22 cellular contexts compared by ENCODE assay signal in genomic region chr13:29539866-29540265, GRCh38. TPM values are rescaled to one million over a fixed set of nuclear protein-coding genes. Genes with fewer than 3 reads are reported as not detected.
A peak's percentile ranks its signal among the peaks of the same experiment; 100 is the strongest.
DNase-seq lines count a peak whose midpoint lies in the region; ATAC-seq and TF ChIP-seq lines count a peak whose summit lies in the region.
"Had no signal": no experiment of that assay in that cellular context is flagged by ENCODE, and none has a peak within 500 bp of the region (broad histone marks: within the 10 kb centered on the region; RNA-seq: fewer than 3 reads in every experiment).

No MANE protein-coding gene starts in this region.

- H3K4me1 Mint-ChIP-seq in HFFc6 (ENCODE audit: low read depth), result peaks cover 57% of the 10 kb centered on the region
- peaks cover 40% of the 10 kb centered on the region for H3K4me1 Mint-ChIP-seq in CD4-positive, alpha-beta T cell (ENCODE audit: low read depth)
- H3K4me1 Mint-ChIP-seq: CD14-positive monocyte had no signal

- no peaks in the 10 kb centered on the region for H3K9me3 ChIP-seq in prostate gland
- H3K9me3 ChIP-seq in CD4-positive, alpha-beta T cell (ENCODE audit: control insufficient read depth, low read length), result no peaks in the 10 kb centered on the region

- H3K27ac Mint-ChIP-seq in HFFc6, result peak overlapping the region; percentile 45
- H3K27ac Mint-ChIP-seq in CD4-positive, alpha-beta T cell, result no peak overlapping the region

- intact Hi-C loops in prostate gland (cut with DNase I), result no loop called here
- intact Hi-C loops in CD4-positive, alpha-beta T cell (cut with DNase I, micrococcal nuclease), result no loop called here

- no peak overlapping the region for H3K4me3 Mint-ChIP-seq in HFFc6
- no peak overlapping the region for H3K4me3 Mint-ChIP-seq in CD4-positive, alpha-beta T cell
- H3K4me3 Mint-ChIP-seq: CD14-positive monocyte had no signal

- CTCF ChIA-PET in CD4-positive, alpha-beta T cell (lab: Charles Lee), result no interaction called here

- H3K27me3 Mint-ChIP-seq in HFFc6 (ENCODE audit: insufficient read depth), result peaks cover 2% of the 10 kb centered on the region; the same call in 1 of the 2 replicates
- no peaks in the 10 kb centered on the region for H3K27me3 Mint-ChIP-seq in CD4-positive, alpha-beta T cell

- TF ChIP-seq CTCF in HFFc6 (IDR thresholded peaks at IDR 0.05) (no peak), epithelial cell of esophagus (IDR thresholded peaks at IDR 0.05; ENCODE audit: insufficient read depth, low read depth, low read length, missing control alignments) (no peak), prostate gland (IDR thresholded peaks at IDR 0.05) (no peak)
- no peak for TF ChIP-seq CTCF in CD4-positive, alpha-beta T cell (IDR thresholded peaks at IDR 0.05)

- H3K27ac ChIP-seq in prostate gland, result peak overlapping the region in 1 of 2 donors; percentile 39
- H3K27ac ChIP-seq in CD4-positive, alpha-beta T cell (ENCODE audit: low read depth, low read length), result no peak overlapping the region
- H3K27ac ChIP-seq: 22Rv1 had no signal

- no peak for ATAC-seq in CD4-positive, alpha-beta T cell (ENCODE audit: poor library complexity)
- ATAC-seq in HG02623 (IDR thresholded peaks at IDR 0.05; ENCODE audit: unreplicated experiment), result no peak

- DNase-seq in SIG-M5 treated with dmso at 0.1 percent for 504 hours (lab: John Stamatoyannopoulos, UW; ENCODE audit: unreplicated experiment) (peak; percentile 6), SIG-M5 (lab: John Stamatoyannopoulos, UW) (no peak), HFFc6 (no peak), epithelial cell of esophagus (ENCODE audit: low read depth) (peak; percentile 33), prostate gland (ENCODE audit: low spot score) (peak; percentile 37), NCI-H2196 treated with DMSO at 0.1 percent for 48 hours (lab: John Stamatoyannopoulos, UW; ENCODE audit: unreplicated experiment) (no peak)
- DNase-seq in CD4-positive, alpha-beta T cell, result no peak
- DNase-seq: AML-193; DMS 273 treated with DMSO at 0.1 percent for 48 hours; DND-41; H7; IMR-90; MM.1S; NCI-H1092; NCI-H1436 treated with DMSO at 0.1 percent for 48 hours; NCI-H2029 treated with DMSO at 0.1 percent for 48 hours; NCI-H2171 treated with DMSO at 0.1 percent for 48 hours; NK-92 treated with Interleukin-12 subunit alpha and Interleukin-12 subunit beta, amount 100 ng/mL, for 24 hours; SHP77 had no signal

- H3K4me3 ChIP-seq in epithelial cell of esophagus (ENCODE audit: low read length) (no peak overlapping the region), prostate gland (no peak overlapping the region)

- WGBS in prostate gland, result 16% methylated on average over 2 of the region's 2 CpGs

- no peaks in the 10 kb centered on the region for H3K27me3 ChIP-seq in prostate gland (replicated peaks; ENCODE audit: insufficient read depth)
- H3K27me3 ChIP-seq in CD4-positive, alpha-beta T cell (ENCODE audit: control insufficient read depth, insufficient read depth, low read length), result no peaks in the 10 kb centered on the region

- no peaks in the 10 kb centered on the region for H3K36me3 ChIP-seq in prostate gland

- TF ChIP-seq POLR2A in prostate gland (IDR thresholded peaks at IDR 0.05), result no peak

- no peaks in the 10 kb centered on the region for H3K9me3 Mint-ChIP-seq in HFFc6
- no peaks in the 10 kb centered on the region for H3K9me3 Mint-ChIP-seq in CD4-positive, alpha-beta T cell
- H3K9me3 Mint-ChIP-seq: CD14-positive monocyte had no signal

- POLR2A ChIA-PET in CD4-positive, alpha-beta T cell (lab: Charles Lee), result no interaction called here

- H3K36me3 Mint-ChIP-seq in HFFc6 (ENCODE audit: low read depth), result peaks cover 24% of the 10 kb centered on the region
- H3K36me3 Mint-ChIP-seq in CD4-positive, alpha-beta T cell (ENCODE audit: low read depth), result peaks cover 29% of the 10 kb centered on the region

- peaks cover 4% of the 10 kb centered on the region for H3K4me1 ChIP-seq in prostate gland (replicated peaks)

RNA-seq across cellular contexts. Expression of gene SLC7A1, which starts 55.6 kb away (rescaled TPM):
- total RNA-seq in HFFc6 (2021; fragmentation: NEBNext Ultra II Directional; extraction: Animal tissue kit (Norgen Biotek cat#: 25700)), result 100 to 1,000 TPM; 134 to 174 (median 144) TPM
- total RNA-seq in prostate gland, result 10 to 100 TPM; 19.1 to 35.3 TPM
- 10 to 100 TPM; 11.3 to 12.3 TPM for total RNA-seq in CD4-positive, alpha-beta T cell

Comparison
In these comparisons a context has a peak if more than half of its experiments do, and no peak if none do; other contexts are left out.
1. DNase-seq: peak in SIG-M5 treated with dmso at 0.1 percent for 504 hours (single experiment), epithelial cell of esophagus (single experiment) and prostate gland (single experiment); none in SIG-M5 (single experiment), HFFc6 (single experiment), NCI-H2196 treated with DMSO at 0.1 percent for 48 hours (single experiment) and CD4-positive, alpha-beta T cell (0 of 10).